ENCODE assay signal across 9 cellular contexts in genomic region chr2:25700221-25700660, GRCh38. TPM values are rescaled to one million over a fixed set of nuclear protein-coding genes. Genes with fewer than 3 reads are reported as not detected.
DNase-seq lines count a peak whose midpoint lies in the region; ATAC-seq and TF ChIP-seq lines count a peak whose summit lies in the region.
"Had no signal": no experiment of that assay in that cellular context is flagged by ENCODE, and none has a peak within 500 bp of the region (broad histone marks: within the 10 kb centered on the region; RNA-seq: fewer than 3 reads in every experiment).

No MANE protein-coding gene starts in this region.

- H3K4me1 ChIP-seq in mesendoderm (ENCODE audit: control insufficient read depth, low read depth, low read length), result peaks cover 3% of the 10 kb centered on the region
- H3K4me1 ChIP-seq in uterus, result no peaks in the 10 kb centered on the region

- H3K9ac ChIP-seq in mesendoderm (ENCODE audit: low read length), result no peak overlapping the region

- no peak overlapping the region for H2BK5ac ChIP-seq in mesendoderm (ENCODE audit: low read length)

- DNase-seq in NCI-H524 (lab: John Stamatoyannopoulos, UW) (peak; percentile 34 to 64), NCI-H524 treated with DMSO at 0.1 percent for 48 hours (lab: John Stamatoyannopoulos, UW) (no peak), HuH-7 (ENCODE audit: low spot score) (peak; percentile 63), RPMI7951 (ENCODE audit: low read depth) (peak; percentile 34), chondrocyte (ENCODE audit: low spot score) (no peak), mesendoderm (peak; percentile 32), uterus (no peak)

- no peak for TF ChIP-seq POLR2A in uterus (IDR thresholded peaks at IDR 0.05)

- no peak overlapping the region for H2AK5ac ChIP-seq in mesendoderm (ENCODE audit: low read length)

- H3K4me3 ChIP-seq in mesendoderm (ENCODE audit: low read length) (no peak overlapping the region), uterus (no peak overlapping the region)

- no peak overlapping the region for H4K5ac ChIP-seq in mesendoderm (ENCODE audit: low read length)

- peaks cover 3% of the 10 kb centered on the region for H3K4me1 Mint-ChIP-seq in chondrocyte (ENCODE audit: low read depth)

- no peak overlapping the region for H4K8ac ChIP-seq in mesendoderm (ENCODE audit: low read depth, low read length)

- H3K18ac ChIP-seq in mesendoderm (ENCODE audit: low read length), result no peak overlapping the region

- H3K23ac ChIP-seq in mesendoderm (ENCODE audit: low read length), result no peak overlapping the region

- H3K79me2 ChIP-seq in mesendoderm (ENCODE audit: control insufficient read depth, insufficient read depth, low read length), result no peaks in the 10 kb centered on the region

- no peak overlapping the region for H2BK15ac ChIP-seq in mesendoderm (replicated peaks; ENCODE audit: low read depth)

- no peaks in the 10 kb centered on the region for H3K79me1 ChIP-seq in mesendoderm (ENCODE audit: low read length)

- no peaks in the 10 kb centered on the region for H3K36me3 Mint-ChIP-seq in chondrocyte (ENCODE audit: low read depth)
- H3K36me3 Mint-ChIP-seq: activated naive CD4-positive, alpha-beta T cell treated with anti-CD3 and anti-CD28 coated beads, Interleukin-2, amount 50 U/mL, for 24 hours had no signal

- H3K4me3 Mint-ChIP-seq in chondrocyte (ENCODE audit: unreplicated experiment), result no peak overlapping the region
- H3K4me3 Mint-ChIP-seq: activated naive CD4-positive, alpha-beta T cell treated with anti-CD3 and anti-CD28 coated beads, Interleukin-2, amount 50 U/mL, for 24 hours had no signal

- no peak overlapping the region for H3K4ac ChIP-seq in mesendoderm (ENCODE audit: low read depth, low read length)

- no peak overlapping the region for H3K4me2 ChIP-seq in mesendoderm (ENCODE audit: low read length)

- no peak overlapping the region for H3K27ac ChIP-seq in mesendoderm (ENCODE audit: low read depth, low read length)
- no peak overlapping the region for H3K27ac ChIP-seq in uterus

- no peaks in the 10 kb centered on the region for H3K27me3 Mint-ChIP-seq in chondrocyte (ENCODE audit: low read depth)
- H3K27me3 Mint-ChIP-seq: activated naive CD4-positive, alpha-beta T cell treated with anti-CD3 and anti-CD28 coated beads, Interleukin-2, amount 50 U/mL, for 24 hours had no signal

- TF ChIP-seq CTCF in chondrocyte (IDR thresholded peaks at IDR 0.05), result peak; percentile 84
- peak; percentile 52 to 72 (median 55) for TF ChIP-seq CTCF in uterus (IDR thresholded peaks at IDR 0.05)

- no peaks in the 10 kb centered on the region for H3K9me3 Mint-ChIP-seq in chondrocyte (ENCODE audit: low read depth)
- H3K9me3 Mint-ChIP-seq: activated naive CD4-positive, alpha-beta T cell treated with anti-CD3 and anti-CD28 coated beads, Interleukin-2, amount 50 U/mL, for 24 hours had no signal

- H3K27me3 ChIP-seq in mesendoderm (ENCODE audit: insufficient read depth, low read length, poor library complexity), result no peaks in the 10 kb centered on the region
- no peaks in the 10 kb centered on the region for H3K27me3 ChIP-seq in uterus

- H2BK120ac ChIP-seq in mesendoderm (ENCODE audit: low read depth, low read length), result no peak overlapping the region

- no peaks in the 10 kb centered on the region for H3K9me3 ChIP-seq in uterus

- no CpG with 5 or more reads among the region's 6 CpGs for WGBS in mesendoderm (ENCODE audit: extremely low coverage, insufficient coverage, low lambda C conversion rate)

- no peak for ATAC-seq in HG02870 (IDR thresholded peaks at IDR 0.05; ENCODE audit: unreplicated experiment)

- intact Hi-C loops in uterus (cut with DNase I; ENCODE audit: low total_unique reads), result no loop called here

- H3K56ac ChIP-seq in mesendoderm (ENCODE audit: low read length), result no peak overlapping the region

- H3K36me3 ChIP-seq in mesendoderm (ENCODE audit: control insufficient read depth, insufficient read depth, low read length) (no peaks in the 10 kb centered on the region), uterus (no peaks in the 10 kb centered on the region)

- H3K27ac Mint-ChIP-seq in chondrocyte (ENCODE audit: unreplicated experiment), result no peak overlapping the region
- H3K27ac Mint-ChIP-seq: activated naive CD4-positive, alpha-beta T cell treated with anti-CD3 and anti-CD28 coated beads, Interleukin-2, amount 50 U/mL, for 24 hours had no signal

RNA-seq across cellular contexts. Expression of gene DTNB, which starts 26.9 kb away (rescaled TPM):
- total RNA-seq in RPMI7951 (2014; rRNA removed; shearing (Covaris generic)), result 4.8 and 8.4 TPM in 2 replicates
- 8.5 to 12.1 TPM (median 8.7 TPM) in 3 replicates for total RNA-seq in chondrocyte
- polyA plus RNA-seq in mesendoderm (2013, experiment 1 of 2), result 12.2 TPM
- 15.6 TPM for polyA plus RNA-seq in mesendoderm (2013, experiment 2 of 2)
- 10 to 100 TPM; 12.4 to 28.8 (median 14.9) TPM for total RNA-seq in uterus

Comparison
In these comparisons a context has a peak if more than half of its experiments do, and no peak if none do; other contexts are left out.
1. DNase-seq: peak in NCI-H524 (2 of 2), HuH-7 (single experiment), RPMI7951 (single experiment) and mesendoderm (single experiment); none in NCI-H524 treated with DMSO at 0.1 percent for 48 hours (single experiment), chondrocyte (single experiment) and uterus (0 of 2).